In genomic region chr15:41331833-41332787, GRCh38 we compare ENCODE assay signal across 8 cellular contexts. TPM values are rescaled to one million over a fixed set of nuclear protein-coding genes. Genes with fewer than 3 reads are reported as not detected.
A peak's percentile ranks its signal among the peaks of the same experiment; 100 is the strongest.
DNase-seq lines count a peak whose midpoint lies in the region; ATAC-seq, FAIRE-seq and TF ChIP-seq lines count a peak whose summit lies in the region.

Gene OIP5 (minus strand): TSS chr15:41332591. CDS start chr15:41332561, 30 bp downstream.

- peaks cover 33% of the 10 kb centered on the region for H3K36me3 ChIP-seq in BLaER1

- H3K4me2 ChIP-seq in BLaER1, result peak within 1 kb of the TSS; percentile 86

- H4K20me1 ChIP-seq in BLaER1, result peaks cover 14% of the 10 kb centered on the region

- peak; percentile 97 for FAIRE-seq in GM19239 (lab: Jason Lieb, UNC)

- peak; percentile 73 for ATAC-seq in HG03457 (IDR thresholded peaks at IDR 0.05; ENCODE audit: unreplicated experiment)
- peak; percentile 97 for ATAC-seq in left lobe of liver

- peaks cover 38% of the 10 kb centered on the region for H3K4me1 ChIP-seq in BLaER1

- H3K27me3 ChIP-seq in BLaER1, result no peaks in the 10 kb centered on the region

- H3K27ac ChIP-seq in BLaER1, result peak within 1 kb of the TSS; percentile 82
- H3K27ac ChIP-seq in coronary artery, result peak within 1 kb of the TSS; percentile 32 to 73

- no peaks in the 10 kb centered on the region for H3K9me3 ChIP-seq in BLaER1

- TF ChIP-seq CTCF in coronary artery (IDR thresholded peaks at IDR 0.05), result peak; percentile 53

- H3K4me3 ChIP-seq in BLaER1 (peak within 1 kb of the TSS; percentile 77), coronary artery (peak within 1 kb of the TSS; percentile 98)

- H3K9ac ChIP-seq in BLaER1, result peak within 1 kb of the TSS; percentile 87

- DNase-seq in GM19239 (ENCODE audit: insufficient read length, low spot score) (peak; percentile 88), NCI-H524 (lab: John Stamatoyannopoulos, UW) (peak; percentile 100), coronary artery (ENCODE audit: low spot score) (peak; percentile 96), left lobe of liver (ENCODE audit: low spot score) (peak; percentile 98)
- peak; percentile 97 to 98 for DNase-seq in activated CD4-positive, alpha-beta T cell treated with anti-CD3 and anti-CD28 coated beads for 4 hours
- peak; percentile 98 for DNase-seq in stimulated activated CD4-positive, alpha-beta T cell treated with anti-CD3 and anti-CD28 coated beads, Interleukin-2, amount 100 ng/mL, for 4 hours (ENCODE audit: low read depth)

RNA-seq across cellular contexts. Expression of gene OIP5, which starts in this region (rescaled TPM):
- total RNA-seq in left lobe of liver, result 0.38 TPM

Comparison
In these comparisons a context has a peak if more than half of its experiments do, and no peak if none do; other contexts are left out.
1. Peak in every context shown above with its lines: DNase-seq, ATAC-seq, H3K4me3 ChIP-seq and H3K27ac ChIP-seq.
2. Peak in DNase-seq and ATAC-seq in left lobe of liver; RNA of the gene not detected or under 1 TPM.